In genomic region chr4:15901996-15902395, GRCh38 we compare ENCODE assay signal across 20 cellular contexts. TPM values are rescaled to one million over a fixed set of nuclear protein-coding genes. Genes with fewer than 3 reads are reported as not detected.
"Had no signal": no experiment of that assay in that cellular context is flagged by ENCODE, and none has a peak within 500 bp of the region (broad histone marks: within the 10 kb centered on the region; RNA-seq: fewer than 3 reads in every experiment).

No MANE protein-coding gene starts in this region.

- H3K27ac ChIP-seq: ascending aorta, breast epithelium, gastroesophageal sphincter, SK-N-MC, skin epidermis, VCaP had no signal

- ATAC-seq: activated CD8-positive, alpha-beta T cell treated with anti-CD3 and anti-CD28 coated beads for 36 hours; gastroesophageal sphincter; left lobe of liver; right cardiac atrium had no signal

- DNase-seq: activated CD4-positive, alpha-beta T cell treated with anti-CD3 and anti-CD28 coated beads for 1 hour; activated CD8-positive, alpha-beta T cell treated with anti-CD3 and anti-CD28 coated beads for 36 hours; activated gamma-delta T cell treated with Interleukin-2 at 50 U/mL for 16 hours; cerebellar nuclear complex; erythroblast; islet precursor cell; mammary epithelial cell; natural killer cell; nucleus accumbens; right cardiac atrium had no signal

- H3K4me3 ChIP-seq: ascending aorta, breast epithelium, gastroesophageal sphincter, SK-N-MC, skin epidermis had no signal

- H3K36me3 Mint-ChIP-seq: natural killer cell had no signal

- H3K9me3 Mint-ChIP-seq: activated CD8-positive, alpha-beta T cell treated with anti-CD3 and anti-CD28 coated beads for 36 hours; natural killer cell had no signal

- H3K27me3 ChIP-seq: ascending aorta, breast epithelium had no signal

- H3K4me3 Mint-ChIP-seq: activated CD8-positive, alpha-beta T cell treated with anti-CD3 and anti-CD28 coated beads for 36 hours; natural killer cell had no signal

- H3K9me3 ChIP-seq: ascending aorta, breast epithelium, gastroesophageal sphincter had no signal

- H3K4me1 ChIP-seq: ascending aorta, breast epithelium had no signal

- H3K36me3 ChIP-seq: ascending aorta, breast epithelium, gastroesophageal sphincter had no signal

- H3K27ac Mint-ChIP-seq: activated CD8-positive, alpha-beta T cell treated with anti-CD3 and anti-CD28 coated beads for 36 hours; natural killer cell; progenitor cell of endocrine pancreas had no signal

RNA-seq across cellular contexts. Expression of gene FGFBP1, which starts 36.5 kb away (rescaled TPM):
- total RNA-seq: activated CD8-positive, alpha-beta T cell treated with anti-CD3 and anti-CD28 coated beads for 36 hours; ascending aorta; dermis microvascular lymphatic vessel endothelial cell; left lobe of liver; mucosa of gallbladder; natural killer cell; progenitor cell of endocrine pancreas had no signal
- polyA plus RNA-seq: right cardiac atrium had no signal
